25 cellular contexts compared by ENCODE assay signal in genomic region chr2:191296083-191297006, GRCh38. TPM values are rescaled to one million over a fixed set of nuclear protein-coding genes. Genes with fewer than 3 reads are reported as not detected.
DNase-seq lines count a peak whose midpoint lies in the region; ATAC-seq and TF ChIP-seq lines count a peak whose summit lies in the region.
"Had no signal": no experiment of that assay in that cellular context is flagged by ENCODE, and none has a peak within 500 bp of the region (broad histone marks: within the 10 kb centered on the region; RNA-seq: fewer than 3 reads in every experiment).

No MANE protein-coding gene starts in this region.

- no peak overlapping the region for H3K4ac ChIP-seq in mesenchymal stem cell (ENCODE audit: low read depth in 1 of 2, low read length in 2 of 2)

- H3K4me1 ChIP-seq in heart left ventricle (peaks cover 0 to 62% (median 11%) of the 10 kb centered on the region in 12 donors), mesenchymal stem cell (ENCODE audit: control insufficient read depth, insufficient read depth, low read depth, low read length) (peaks cover 4% of the 10 kb centered on the region)
- H3K4me1 ChIP-seq: BLaER1, neural progenitor cell had no signal

- H2BK5ac ChIP-seq in mesenchymal stem cell (ENCODE audit: low read depth, low read length, poor library complexity, severe bottlenecking), result no peak overlapping the region

- peak in 2 of 4 donors; percentile 62 to 73 for ATAC-seq in heart left ventricle
- no peak for ATAC-seq in GM18861 (IDR thresholded peaks at IDR 0.05; ENCODE audit: unreplicated experiment)

- TF ChIP-seq CTCF in heart left ventricle (IDR thresholded peaks at IDR 0.05), result no peak

- no peak overlapping the region for H2AK5ac ChIP-seq in mesenchymal stem cell (ENCODE audit: low read length, severe bottlenecking)

- H3K9me3 ChIP-seq in heart left ventricle (no peaks in the 10 kb centered on the region), mesenchymal stem cell (ENCODE audit: control insufficient read depth, low read length) (no peaks in the 10 kb centered on the region)
- H3K9me3 ChIP-seq: BLaER1, stomach, transverse colon had no signal

- H2BK12ac ChIP-seq in mesenchymal stem cell (ENCODE audit: low read length in 2 of 2), result no peak overlapping the region

- no peaks in the 10 kb centered on the region for H3K36me3 ChIP-seq in heart left ventricle
- H3K36me3 ChIP-seq in mesenchymal stem cell (ENCODE audit: control insufficient read depth in 1 of 2, insufficient read depth in 2 of 2, low read depth in 1 of 2, low read length in 2 of 2), result peaks cover 0 to 85% of the 10 kb centered on the region in 2 experiments
- H3K36me3 ChIP-seq: cardiac muscle cell, neural progenitor cell, stomach, transverse colon had no signal

- peaks cover 22% of the 10 kb centered on the region for H3K79me1 ChIP-seq in mesenchymal stem cell (replicated peaks; ENCODE audit: low read length, poor library complexity, severe bottlenecking)

- H3K4me3 ChIP-seq in heart left ventricle (peak overlapping the region in 2 of 12 donors; percentile 15 to 19), mesenchymal stem cell (ENCODE audit: insufficient read depth in 1 of 2, low read depth in 1 of 2, low read length in 2 of 2) (no peak overlapping the region)
- H3K4me3 ChIP-seq: BLaER1, cardiac muscle cell, neural progenitor cell, stomach, transverse colon had no signal

- no peak overlapping the region for H2AFZ ChIP-seq in mesenchymal stem cell (ENCODE audit: low read depth, low read length)
- H2AFZ ChIP-seq: neural progenitor cell had no signal

- peak overlapping the region in 7 of 12 donors; percentile 14 to 62 (median 47) for H3K27ac ChIP-seq in heart left ventricle
- peak overlapping the region; percentile 40 for H3K27ac ChIP-seq in mesenchymal stem cell (ENCODE audit: low read length, poor library complexity, severe bottlenecking)
- H3K27ac ChIP-seq: BLaER1, cardiac muscle cell, HL-60, neural progenitor cell, stomach had no signal

- 74 to 83% (median 78%) methylated on average over 8 of the region's 8 CpGs for WGBS in heart left ventricle, 4 donors
- 94% methylated on average over 4 of the region's 8 CpGs for WGBS in mesenchymal stem cell

- H3K27me3 ChIP-seq in heart left ventricle (no peaks in the 10 kb centered on the region), mesenchymal stem cell (ENCODE audit: control insufficient read depth in 1 of 2, insufficient read depth in 1 of 2, low read length in 2 of 2) (no peaks in the 10 kb centered on the region)
- H3K27me3 ChIP-seq: BLaER1, cardiac muscle cell, neural progenitor cell, stomach, transverse colon had no signal

- no peak overlapping the region for H3K4me2 ChIP-seq in mesenchymal stem cell (ENCODE audit: low read length, poor library complexity, severe bottlenecking)
- H3K4me2 ChIP-seq: BLaER1, neural progenitor cell had no signal

- intact Hi-C loops in heart left ventricle (cut with DNase I), result no loop called here
- intact Hi-C loops in cardiac septum (cut with DNase I), result no loop called here

- DNase-seq in heart left ventricle (no peak), cardiac septum (ENCODE audit: low spot score) (no peak), epidermal melanocyte (ENCODE audit: insufficient read length, low spot score) (peak; percentile 20), mesenchymal stem cell (peak; percentile 21), OCI-M1 (lab: John Stamatoyannopoulos, UW) (no peak), KBM-7 (no peak)
- DNase-seq in activated CD4-positive, alpha-beta T cell treated with anti-CD3 and anti-CD28 coated beads for 4 hours, result no peak
- DNase-seq: activated B cell treated with CpG ODN at 0.5 μM for 24 hours; activated CD4-positive, alpha-beta T cell treated with anti-CD3 and anti-CD28 coated beads, Interleukin-2, amount 50 U/mL, for 4 hours; activated naive CD4-positive, alpha-beta T cell treated with anti-CD3 and anti-CD28 coated beads, Interleukin-2, amount 50 U/mL, for 16 hours; anterior cingulate cortex; COR-L47; DMS79; H9; NCI-H1048; NCI-H187; NCI-H69; stimulated activated CD8-positive, alpha-beta memory T cell treated with anti-CD3 and anti-CD28 coated beads, Interleukin-4, amount 100 ng/mL, for 48 hours; stomach; transverse colon had no signal

- no peak overlapping the region for H2BK120ac ChIP-seq in mesenchymal stem cell (ENCODE audit: low read depth, low read length)

- no peak overlapping the region for H3K18ac ChIP-seq in mesenchymal stem cell (ENCODE audit: low read depth in 1 of 2, low read length in 2 of 2)

- no peak overlapping the region for H3K23ac ChIP-seq in mesenchymal stem cell (ENCODE audit: low read length in 2 of 2)

- in situ Hi-C loops in KBM-7 (cut with MboI; ENCODE audit: low pct_unique_long_range_greater_than_20kb, low sequenced_read_pairs), result no loop called here

- H4K8ac ChIP-seq in mesenchymal stem cell (ENCODE audit: low read length), result no peak overlapping the region

- H4K91ac ChIP-seq in mesenchymal stem cell (ENCODE audit: low read length), result no peak overlapping the region

- H2BK15ac ChIP-seq in mesenchymal stem cell (ENCODE audit: low read depth, poor library complexity, severe bottlenecking), result no peak overlapping the region

- H3K9ac ChIP-seq in mesenchymal stem cell (ENCODE audit: low read length), result no peak overlapping the region
- H3K9ac ChIP-seq: BLaER1, neural progenitor cell had no signal

- TF ChIP-seq POLR2A in heart left ventricle (IDR thresholded peaks at IDR 0.05), result no peak

- no peak overlapping the region for H3K14ac ChIP-seq in mesenchymal stem cell (ENCODE audit: low read length in 2 of 2)

RNA-seq across cellular contexts. Expression of gene MYO1B, which starts 51.1 kb away (rescaled TPM):
- total RNA-seq in heart left ventricle (10 to 100 TPM; 10.8 to 47.3 (median 16.2) TPM), cardiac septum (20.8 TPM)
- polyA plus RNA-seq in heart left ventricle, result 1 to 10 TPM; 7.8 to 9.2 TPM
- polyA plus RNA-seq in mesenchymal stem cell (2013, experiment 1 of 2), result 35.3 TPM
- polyA plus RNA-seq in mesenchymal stem cell (2013, experiment 2 of 2), result 35.3 TPM

Comparison
In these comparisons a context has a peak if more than half of its experiments do, and no peak if none do; other contexts are left out.
1. DNase-seq: peak in epidermal melanocyte (single experiment) and mesenchymal stem cell (single experiment); none in heart left ventricle (0 of 5), cardiac septum (single experiment), OCI-M1 (single experiment), activated CD4-positive, alpha-beta T cell treated with anti-CD3 and anti-CD28 coated beads for 4 hours (0 of 2) and KBM-7 (single experiment).